8 cellular contexts compared by ENCODE assay signal in genomic region chr17:11644265-11645212, GRCh38. TPM values are rescaled to one million over a fixed set of nuclear protein-coding genes. Genes with fewer than 3 reads are reported as not detected.
A peak's percentile ranks its signal among the peaks of the same experiment; 100 is the strongest.
DNase-seq lines count a peak whose midpoint lies in the region; ATAC-seq, FAIRE-seq and TF ChIP-seq lines count a peak whose summit lies in the region.

No MANE protein-coding gene starts in this region.

- peak in 4 of 6 experiments; percentile 57 to 71 (median 66) for TF ChIP-seq CTCF in Peyer's patch (IDR thresholded peaks at IDR 0.05)
- TF ChIP-seq CTCF in GM12878 (IDR thresholded peaks at IDR 0.05 in 2 of 3, conservative IDR thresholded peaks at IDR 0.05 in 1 of 3; ENCODE audit: control insufficient read depth in 2 of 3, extremely low read depth in 1 of 3, insufficient read depth in 1 of 3, low read depth in 3 of 3, low read length in 3 of 3): peak; percentile 60 to 77 (median 72)
- peak; percentile 14 to 81 (median 63) for TF ChIP-seq CTCF in spleen (IDR thresholded peaks at IDR 0.05 in 8 of 11, conservative IDR thresholded peaks at IDR 0.05 in 3 of 11)

- CTCF ChIA-PET in GM12878 (lab: Yijun Ruan, JAX): interaction anchor here (0.6 to 2.2 kb wide), 13 partner anchors 9 to 997 kb away, joined by 3 to 28 read pairs (median 3); no protein-coding TSS in a partner anchor

- no TSS peak for BruUV-seq in GM12878 (replicated peaks; lab: Mats Ljungman, UMichigan)

- peak; percentile 31 for TF ChIP-seq RAD21 in GM12878 (IDR thresholded peaks at IDR 0.05; ENCODE audit: insufficient read depth, low read depth, low read length)

- H3K4me3 ChIP-seq in Karpas-422 (ENCODE audit: low read length): no peak overlapping the region
- no peak overlapping the region for H3K4me3 ChIP-seq in Peyer's patch
- no peak overlapping the region for H3K4me3 ChIP-seq in GM12878
- H3K4me3 ChIP-seq in iPS DF 6.9 (ENCODE audit: low read length): no peak overlapping the region
- peak overlapping the region in 1 of 8 donors; percentile 5 for H3K4me3 ChIP-seq in spleen

- H3K79me2 ChIP-seq in Karpas-422 (ENCODE audit: low read length) (no peaks in the 10 kb centered on the region), GM12878 (ENCODE audit: control insufficient read depth, insufficient read depth, low read length) (no peaks in the 10 kb centered on the region)

- no peaks in the 10 kb centered on the region for H3K9me2 ChIP-seq in Karpas-422 (replicated peaks; ENCODE audit: insufficient read depth, low read length)

- intact Hi-C loops in GM12878 (cut with micrococcal nuclease; ENCODE audit: unreplicated experiment): loop anchor here (1.0 kb wide), 1 partner anchor 768 kb away; no protein-coding TSS in a partner anchor
- intact Hi-C loops in spleen (cut with DNase I; ENCODE audit: low total_unique reads): no loop called here

- H3K9ac ChIP-seq in Karpas-422 (ENCODE audit: low read length) (no peak overlapping the region), GM12878 (ENCODE audit: control insufficient read depth, insufficient read depth, low read length) (no peak overlapping the region)

- 28% methylated on average over 18 of the region's 18 CpGs for WGBS in GM12878 (ENCODE audit: insufficient coverage, insufficient replicate concordance, low lambda C conversion rate, missing lambda C conversion rate)
- no CpG with 5 or more reads among the region's 18 CpGs for WGBS in iPS DF 6.9 (ENCODE audit: insufficient coverage, insufficient read length)
- 32 to 38% (median 35%) methylated on average over 18 of the region's 18 CpGs for WGBS in spleen, 5 donors

- FAIRE-seq in GM12878 (lab: Jason Lieb, UNC): no peak

- POLR2A ChIA-PET in GM12878 (lab: Charles Lee): no interaction called here

- SMC1A ChIA-PET in GM12878 (lab: Charles Lee; ENCODE audit: uncharacterized antibody, unreplicated experiment): interaction anchor here (1.1 to 1.5 kb wide), 2 partner anchors 768 to 998 kb away, joined by 4 to 7 read pairs; no protein-coding TSS in a partner anchor

- H3K27ac ChIP-seq in Karpas-422 (ENCODE audit: low read length): no peak overlapping the region
- no peak overlapping the region for H3K27ac ChIP-seq in Peyer's patch
- H3K27ac ChIP-seq in GM12878 (ENCODE audit: control insufficient read depth, insufficient read depth): no peak overlapping the region
- H3K27ac ChIP-seq in iPS DF 6.9 (ENCODE audit: low read length): no peak overlapping the region
- no peak overlapping the region for H3K27ac ChIP-seq in spleen

- H3K27me3 ChIP-seq in Karpas-422 (ENCODE audit: low read length) (no peaks in the 10 kb centered on the region), Peyer's patch (no peaks in the 10 kb centered on the region), GM12878 (replicated peaks in 1 of 2; ENCODE audit: control insufficient read depth in 2 of 2, insufficient read depth in 2 of 2, low read length in 1 of 2) (no peaks in the 10 kb centered on the region), iPS DF 6.9 (ENCODE audit: control insufficient read depth, insufficient read depth, low read length) (no peaks in the 10 kb centered on the region), spleen (replicated peaks in 1 of 7) (no peaks in the 10 kb centered on the region)

- no peaks in the 10 kb centered on the region for H3K9me3 ChIP-seq in Karpas-422 (ENCODE audit: low read length)
- no peaks in the 10 kb centered on the region for H3K9me3 ChIP-seq in Peyer's patch
- no peaks in the 10 kb centered on the region; the same call in 2 of the 3 replicates for H3K9me3 ChIP-seq in GM12878 (replicated peaks; ENCODE audit: control insufficient read depth, insufficient read depth, low read length)
- no peaks in the 10 kb centered on the region for H3K9me3 ChIP-seq in iPS DF 6.9 (ENCODE audit: control insufficient read depth, insufficient read depth, low read length)
- no peaks in the 10 kb centered on the region for H3K9me3 ChIP-seq in spleen

- H3K36me3 ChIP-seq in Karpas-422 (ENCODE audit: insufficient read depth, low read length) (no peaks in the 10 kb centered on the region), Peyer's patch (no peaks in the 10 kb centered on the region), GM12878 (ENCODE audit: control insufficient read depth in 2 of 2, insufficient read depth in 2 of 2, low read length in 1 of 2) (no peaks in the 10 kb centered on the region), iPS DF 6.9 (ENCODE audit: control insufficient read depth, insufficient read depth, low read length) (no peaks in the 10 kb centered on the region), spleen (no peaks in the 10 kb centered on the region)

- H2AFZ ChIP-seq in Karpas-422 (ENCODE audit: low read length) (no peak overlapping the region), GM12878 (ENCODE audit: control insufficient read depth, low read depth, low read length) (no peak overlapping the region)

- DNase-seq in GM03348 (ENCODE audit: low spot score) (peak; percentile 60), Karpas-422 (peak; percentile 91), Peyer's patch (peak in 2 of 3 donors; percentile 54 to 83), GM12878 (ENCODE audit: low read depth, low spot score) (no peak), iPS DF 6.9 (ENCODE audit: low read depth, low spot score) (peak; percentile 45), spleen (no peak)

- TF ChIP-seq POLR2A in Peyer's patch (IDR thresholded peaks at IDR 0.05): no peak
- no peak for TF ChIP-seq POLR2A in GM12878 (IDR thresholded peaks at IDR 0.05; ENCODE audit: low read depth, low read length)
- TF ChIP-seq POLR2A in spleen (IDR thresholded peaks at IDR 0.05): no peak

- RAD21 ChIA-PET in GM12878 (lab: Charles Lee; ENCODE audit: unreplicated experiment): no interaction called here

- TF ChIP-seq EP300 in GM12878 (IDR thresholded peaks at IDR 0.05; ENCODE audit: borderline replicate concordance in 1 of 2, control insufficient read depth in 1 of 2, low read depth in 2 of 2, low read length in 2 of 2): no peak

- in situ Hi-C loops in GM12878 (cut with MboI): loop anchor here (25.0 kb wide), 2 partner anchors 757 to 1007 kb away; no protein-coding TSS in a partner anchor

- H3K4me2 ChIP-seq in Karpas-422 (ENCODE audit: low read depth, low read length, poor library complexity, severe bottlenecking) (no peak overlapping the region), GM12878 (ENCODE audit: control insufficient read depth, insufficient read depth) (no peak overlapping the region)

- ATAC-seq in GM12878 (peak; percentile 48; the same call in 2 of the 3 replicates), HG03280 (IDR thresholded peaks at IDR 0.05; ENCODE audit: unreplicated experiment) (no peak), GM18502 (IDR thresholded peaks at IDR 0.05; ENCODE audit: poor library complexity, unreplicated experiment) (no peak)

- H4K20me1 ChIP-seq in Karpas-422 (ENCODE audit: insufficient read depth, low read depth, low read length) (0 out of 2 replicates have a peak, but pooled peaks cover 5% of the 10 kb centered on the region), GM12878 (ENCODE audit: control insufficient read depth, insufficient read depth) (no peaks in the 10 kb centered on the region)

- H3K4me1 ChIP-seq in Karpas-422 (ENCODE audit: low read length) (no peaks in the 10 kb centered on the region), Peyer's patch (no peaks in the 10 kb centered on the region), GM12878 (ENCODE audit: control insufficient read depth, insufficient read depth, low read length) (no peaks in the 10 kb centered on the region), iPS DF 6.9 (ENCODE audit: control insufficient read depth, insufficient read depth, low read length) (no peaks in the 10 kb centered on the region), spleen (peaks cover 0 to 9% (median 5%) of the 10 kb centered on the region in 6 donors)

TF ChIP-seq in GM12878, 131 proteins besides CTCF, POLR2A, EP300 and RAD21:
- peak; percentile 47; the same call in 1 of the 2 replicates for TF ChIP-seq SPI1 (IDR thresholded peaks at IDR 0.05; ENCODE audit: borderline replicate concordance, insufficient read depth, low read depth, low read length)
- no peak for TF ChIP-seq CREM (IDR thresholded peaks at IDR 0.05; ENCODE audit: low read depth)
- peak; percentile 44; the same call in 1 of the 2 replicates for TF ChIP-seq SMC3 (IDR thresholded peaks at IDR 0.05; ENCODE audit: borderline replicate concordance, low read length)

RNA-seq across cellular contexts. Expression of gene DNAH9, which starts 46.3 kb away (rescaled TPM):
- not detected in 2 replicates for total RNA-seq in Karpas-422 (2014; rRNA removed; shearing (Covaris generic); ENCODE audit: low replicate concordance)
- under 1 TPM in 2 of 4 donors, not detected in 2; 0.13 to 0.19 TPM for total RNA-seq in Peyer's patch
- total RNA-seq in GM12878 (2013; cell fraction: nucleolus; rRNA removed): not detected in 2 replicates
- 0.11 TPM in 1 of 2 replicates, not detected in the other for total RNA-seq in GM12878 (2014; rRNA removed)
- total RNA-seq in GM12878 (2014; rRNA removed; fragmentation: Illumina TruSeq; extraction: Trizol): not detected in 2 replicates
- 0.05 and 0.10 TPM in 2 replicates for total RNA-seq in GM12878 (2021)
- polyA plus RNA-seq in GM12878 (2011; ENCODE audit: low read depth): not detected
- polyA plus RNA-seq in GM12878 (2011; rRNA removed): 0.16 and 0.19 TPM in 2 replicates
- 0.25 and 0.73 TPM in 2 replicates for polyA plus RNA-seq in GM12878 (2011; cell fraction: cytosol; rRNA removed)
- polyA plus RNA-seq in GM12878 (2011; cell fraction: nucleus; rRNA removed): 0.38 and 0.55 TPM in 2 replicates
- polyA plus RNA-seq in GM12878 (2012): not detected in 2 replicates
- 0.08 TPM in 1 of 2 replicates, not detected in the other for polyA plus RNA-seq in GM12878 (2014; fragmentation: Illumina TruSeq; extraction: Trizol)
- polyA plus RNA-seq in GM12878 (2014; fragmentation: Nextera tagmentation; extraction: Ambion mirVana): not detected
- polyA plus RNA-seq in GM12878 (2014; rRNA removed): 0.40 TPM in 1 of 2 replicates, not detected in the other
- polyA plus RNA-seq in GM12878 (2016; fragmentation: Nextera tagmentation; extraction: Ambion mirVana): not detected
- polyA minus RNA-seq in GM12878 (2011; rRNA and poly(A)+ RNA removed): 0.22 and 0.57 TPM in 2 replicates
- polyA minus RNA-seq in GM12878 (2011; cell fraction: cytosol; rRNA and poly(A)+ RNA removed): 0.27 TPM in 1 of 2 replicates, not detected in the other
- polyA minus RNA-seq in GM12878 (2011; cell fraction: nucleus; rRNA and poly(A)+ RNA removed): 0.48 and 0.57 TPM in 2 replicates
- total RNA-seq in spleen: under 1 TPM in 5 of 7 donors, not detected in 2; 0.11 to 0.92 (median 0.23) TPM
- under 1 TPM; 0.06 to 0.32 (median 0.22) TPM for polyA plus RNA-seq in spleen

Comparison
In these comparisons a context has a peak if more than half of its experiments do, and no peak if none do; other contexts are left out.
1. DNase-seq: peak in GM03348 (single experiment), Karpas-422 (single experiment), Peyer's patch (2 of 3) and iPS DF 6.9 (single experiment); none in GM12878 (single experiment) and spleen (single experiment).
2. Peak in every context shown above with its lines, with median percentiles within 50 percentile points of each other: CTCF ChIP-seq.